ENCODE assay signal across 1 cellular context in genomic region chr12:40168001-40168400, GRCh38.
TF ChIP-seq lines count a peak whose summit lies in the region.

No MANE protein-coding gene starts in this region.

TF ChIP-seq in HepG2, 621 proteins besides CTCF, POLR2A, EP300 and RAD21 (continued from another document):
- TF ChIP-seq GMEB1 (CRISPR knock-in tag; IDR thresholded peaks at IDR 0.05; ENCODE audit: borderline replicate concordance) (no peak), SYNCRIP (IDR thresholded peaks at IDR 0.05; ENCODE audit: insufficient read depth, low read depth, low read length) (no peak), ZNF292 (CRISPR knock-in tag; IDR thresholded peaks at IDR 0.05; ENCODE audit: borderline replicate concordance, low read depth) (no peak), CREB1 (IDR thresholded peaks at IDR 0.05) (no peak), CREB1 (CRISPR knock-in tag; IDR thresholded peaks at IDR 0.05) (no peak), HNRNPL (IDR thresholded peaks at IDR 0.05; ENCODE audit: low read depth, low read length) (no peak), ZMYM2 (CRISPR knock-in tag; IDR thresholded peaks at IDR 0.05) (no peak), NFE2L2 (IDR thresholded peaks at IDR 0.05; ENCODE audit: low read length) (no peak), ZNF326 (CRISPR knock-in tag; IDR thresholded peaks at IDR 0.05; ENCODE audit: borderline replicate concordance) (no peak), NFKBIZ (CRISPR knock-in tag; IDR thresholded peaks at IDR 0.05) (no peak)
